In genomic region chr15:60002528-60003218, GRCh38 we compare ENCODE assay signal across 19 cellular contexts. TPM values are rescaled to one million over a fixed set of nuclear protein-coding genes. Genes with fewer than 3 reads are reported as not detected.
DNase-seq lines count a peak whose midpoint lies in the region; ATAC-seq and TF ChIP-seq lines count a peak whose summit lies in the region.
"Had no signal": no experiment of that assay in that cellular context is flagged by ENCODE, and none has a peak within 500 bp of the region (broad histone marks: within the 10 kb centered on the region; RNA-seq: fewer than 3 reads in every experiment).

No MANE protein-coding gene starts in this region.

- H3K27ac ChIP-seq in H9 (ENCODE audit: insufficient read length, low read depth, low read length) (no peak overlapping the region), esophagus squamous epithelium (no peak overlapping the region)
- H3K27ac ChIP-seq: PC-9, sigmoid colon, vagina had no signal

- TF ChIP-seq POLR2A in esophagus squamous epithelium (IDR thresholded peaks at IDR 0.05): no peak

- H3K14ac ChIP-seq in H9 (ENCODE audit: insufficient read depth, low read length): no peak overlapping the region

- DNase-seq in ELR (ENCODE audit: low read depth) (peak; percentile 30), H9 (no peak), natural killer cell (no peak), esophagus squamous epithelium (lab: John Stamatoyannopoulos, UW) (no peak)
- no peak for DNase-seq in activated naive CD8-positive, alpha-beta T cell treated with anti-CD3 and anti-CD28 coated beads, Interleukin-2, amount 10 ng/mL, durations not matched to agents 7 days and 5 days
- DNase-seq: CD8-positive, alpha-beta T cell; central memory CD4-positive, alpha-beta T cell; GDM1; left cardiac atrium; NCI-H146; NCI-H446; PC-9; sigmoid colon; stimulated activated CD4-positive, alpha-beta T cell treated with anti-CD3 and anti-CD28 coated beads, Interleukin-4, amount 100 ng/mL, for 24 hours had no signal

- POLR2A ChIA-PET in activated naive CD8-positive, alpha-beta T cell treated with anti-CD3 and anti-CD28 coated beads, Interleukin-2, amount 10 ng/mL, durations not matched to agents 7 days and 5 days (lab: Charles Lee): no interaction called here

- peak overlapping the region; percentile 99 for H3K4me2 ChIP-seq in H9 (ENCODE audit: insufficient read depth, insufficient read length, low read length)

- H3K27me3 ChIP-seq in H9 (ENCODE audit: insufficient read depth, low read length) (peaks cover 43% of the 10 kb centered on the region), esophagus squamous epithelium (peaks cover 32 to 100% (median 75%) of the 10 kb centered on the region in 4 donors)

- no peak overlapping the region for H2AFZ ChIP-seq in H9 (ENCODE audit: low read length)
- H2AFZ ChIP-seq: PC-9 had no signal

- H3K36me3 Mint-ChIP-seq in H9 (ENCODE audit: insufficient read depth in 1 of 3, low read depth in 3 of 3): peaks cover 0 to 2% (median 0%) of the 10 kb centered on the region in 3 experiments; a peak in 1 of 7 replicates
- peaks cover 8% of the 10 kb centered on the region for H3K36me3 Mint-ChIP-seq in activated naive CD8-positive, alpha-beta T cell treated with anti-CD3 and anti-CD28 coated beads, Interleukin-2, amount 10 ng/mL, durations not matched to agents 7 days and 5 days
- H3K36me3 Mint-ChIP-seq in natural killer cell: no peaks in the 10 kb centered on the region
- H3K36me3 Mint-ChIP-seq: CD8-positive, alpha-beta T cell had no signal

- no peaks in the 10 kb centered on the region for H3K79me2 ChIP-seq in H9 (ENCODE audit: insufficient read depth, low read length)

- H3K27ac Mint-ChIP-seq in H9: no peak overlapping the region; a peak in 1 of 7 replicates
- H3K27ac Mint-ChIP-seq in activated naive CD8-positive, alpha-beta T cell treated with anti-CD3 and anti-CD28 coated beads, Interleukin-2, amount 10 ng/mL, durations not matched to agents 7 days and 5 days: peak overlapping the region; percentile 15
- peak overlapping the region in 1 of 2 donors; percentile 7 for H3K27ac Mint-ChIP-seq in natural killer cell
- H3K27ac Mint-ChIP-seq: CD8-positive, alpha-beta T cell had no signal

- H3K23ac ChIP-seq in H9 (ENCODE audit: insufficient read length, low read depth, low read length): no peak overlapping the region

- no peak overlapping the region for H4K8ac ChIP-seq in H9 (replicated peaks; ENCODE audit: insufficient read length, low read depth, low read length)

- H3K4me1 ChIP-seq in H9 (ENCODE audit: insufficient read depth, low read length): peaks cover 9% of the 10 kb centered on the region
- peaks cover 24 to 49% (median 27%) of the 10 kb centered on the region in 3 donors for H3K4me1 ChIP-seq in esophagus squamous epithelium

- H4K20me1 ChIP-seq in H9 (ENCODE audit: control insufficient read depth, insufficient read depth, insufficient read length): no peaks in the 10 kb centered on the region

- no peak overlapping the region for H3K9ac ChIP-seq in H9 (ENCODE audit: extremely low read depth, insufficient read length, low read length)

- ATAC-seq in activated naive CD8-positive, alpha-beta T cell treated with anti-CD3 and anti-CD28 coated beads, Interleukin-2, amount 10 ng/mL, durations not matched to agents 7 days and 5 days (ENCODE audit: low read depth): no peak
- ATAC-seq in natural killer cell: no peak
- ATAC-seq in GM19463 (IDR thresholded peaks at IDR 0.05; ENCODE audit: unreplicated experiment): no peak
- no peak for ATAC-seq in HG03439 (IDR thresholded peaks at IDR 0.05; ENCODE audit: unreplicated experiment)
- ATAC-seq: activated naive CD4-positive, alpha-beta T cell treated with anti-CD3 and anti-CD28 coated beads, Interleukin-2, amount 50 U/mL, for 72 hours; left cardiac atrium had no signal

- H3K23me2 ChIP-seq in H9 (ENCODE audit: insufficient read length, low read depth, low read length, poor library complexity, severe bottlenecking): peaks cover 66% of the 10 kb centered on the region

- H3K56ac ChIP-seq in H9 (ENCODE audit: insufficient read length, low read depth, low read length): no peak overlapping the region

- H3K4me3 ChIP-seq in esophagus squamous epithelium: no peak overlapping the region
- H3K4me3 ChIP-seq: PC-9, sigmoid colon, vagina had no signal

- no peak overlapping the region for H2BK5ac ChIP-seq in H9 (ENCODE audit: insufficient read length, low read length)

- TF ChIP-seq CTCF in H9 (conservative IDR thresholded peaks at IDR 0.05) (no peak), natural killer cell (IDR thresholded peaks at IDR 0.05) (no peak), esophagus squamous epithelium (IDR thresholded peaks at IDR 0.05) (no peak)

- intact Hi-C loops in natural killer cell (cut with micrococcal nuclease): no loop called here
- intact Hi-C loops in esophagus squamous epithelium (cut with DNase I): no loop called here

- peaks cover 90% of the 10 kb centered on the region for H3K27me3 Mint-ChIP-seq in H9 (ENCODE audit: low read depth)
- peaks cover 84% of the 10 kb centered on the region for H3K27me3 Mint-ChIP-seq in activated naive CD8-positive, alpha-beta T cell treated with anti-CD3 and anti-CD28 coated beads, Interleukin-2, amount 10 ng/mL, durations not matched to agents 7 days and 5 days
- H3K27me3 Mint-ChIP-seq in natural killer cell (ENCODE audit: low read depth in 2 of 2): peaks cover 81 to 85% of the 10 kb centered on the region in 2 donors

- H2BK15ac ChIP-seq in H9 (ENCODE audit: low read depth, low read length): no peak overlapping the region

- H4K91ac ChIP-seq in H9 (ENCODE audit: insufficient read length, low read depth, low read length): no peak overlapping the region

- no peaks in the 10 kb centered on the region for H3K36me3 ChIP-seq in esophagus squamous epithelium
- H3K36me3 ChIP-seq: sigmoid colon, vagina had no signal

- H2BK12ac ChIP-seq in H9 (ENCODE audit: insufficient read length, low read depth, low read length): no peak overlapping the region

- no peak overlapping the region for H2BK20ac ChIP-seq in H9 (ENCODE audit: low read depth, low read length, poor library complexity, severe bottlenecking)

- H3K9me3 Mint-ChIP-seq in H9: no peaks in the 10 kb centered on the region
- H3K9me3 Mint-ChIP-seq in activated naive CD8-positive, alpha-beta T cell treated with anti-CD3 and anti-CD28 coated beads, Interleukin-2, amount 10 ng/mL, durations not matched to agents 7 days and 5 days: peaks cover 5% of the 10 kb centered on the region
- H3K9me3 Mint-ChIP-seq in natural killer cell: no peaks in the 10 kb centered on the region

- H3K9me3 ChIP-seq in H9 (ENCODE audit: control insufficient read depth, low read depth, low read length): no peaks in the 10 kb centered on the region
- H3K9me3 ChIP-seq in esophagus squamous epithelium: no peaks in the 10 kb centered on the region
- H3K9me3 ChIP-seq: sigmoid colon, vagina had no signal

- no peaks in the 10 kb centered on the region for H3K79me1 ChIP-seq in H9 (ENCODE audit: insufficient read depth, low read depth, low read length, poor library complexity, severe bottlenecking)

- no peak overlapping the region for H3T11ph ChIP-seq in H9 (ENCODE audit: low read length)

- H4K5ac ChIP-seq in H9 (ENCODE audit: insufficient read length, low read depth, low read length): no peak overlapping the region

- H3K4ac ChIP-seq in H9 (ENCODE audit: low read depth, low read length): no peak overlapping the region

- H3K4me1 Mint-ChIP-seq in H9 (peaks cover 71 to 81% of the 10 kb centered on the region in 2 experiments), natural killer cell (peaks cover 24 to 43% of the 10 kb centered on the region in 2 donors)
- H3K4me1 Mint-ChIP-seq in activated naive CD8-positive, alpha-beta T cell treated with anti-CD3 and anti-CD28 coated beads, Interleukin-2, amount 10 ng/mL, durations not matched to agents 7 days and 5 days: peaks cover 54% of the 10 kb centered on the region

- H2BK120ac ChIP-seq in H9 (ENCODE audit: low read depth, low read length, poor library complexity, severe bottlenecking): no peak overlapping the region

- H2AK5ac ChIP-seq in H9 (ENCODE audit: insufficient read length, low read length): no peak overlapping the region

- H3K4me3 Mint-ChIP-seq in H9 (peak overlapping the region; percentile 80 to 95), natural killer cell (peak overlapping the region; percentile 5)
- peak overlapping the region; percentile 50 for H3K4me3 Mint-ChIP-seq in activated naive CD8-positive, alpha-beta T cell treated with anti-CD3 and anti-CD28 coated beads, Interleukin-2, amount 10 ng/mL, durations not matched to agents 7 days and 5 days

- no CpG with 5 or more reads among the region's 26 CpGs for WGBS in H9 (ENCODE audit: extremely low coverage, insufficient read length, low lambda C conversion rate)
- 13 to 18% methylated on average over 24 to 25 of the region's 26 CpGs for WGBS in esophagus squamous epithelium, 2 donors

- H3K18ac ChIP-seq in H9 (ENCODE audit: insufficient read length, low read depth, low read length): no peak overlapping the region

RNA-seq across cellular contexts. Expression of gene FOXB1, which starts 1.4 kb away (rescaled TPM):
- total RNA-seq in H9 (2021) (3.5 and 3.7 TPM in 2 replicates), natural killer cell (not detected), esophagus squamous epithelium (not detected)
- under 1 TPM; 0.74 to 0.78 TPM for total RNA-seq in activated naive CD8-positive, alpha-beta T cell treated with anti-CD3 and anti-CD28 coated beads, Interleukin-2, amount 10 ng/mL, durations not matched to agents 7 days and 5 days
- total RNA-seq: CD8-positive, alpha-beta T cell; left cardiac atrium; LHCN-M2; sigmoid colon; vagina had no signal

Comparison
In these comparisons a context has a peak if more than half of its experiments do, and no peak if none do; other contexts are left out.
1. H3K4me3 Mint-ChIP-seq: peak in every context shown above with its lines; median percentile 88 in H9; 50 in activated naive CD8-positive, alpha-beta T cell treated with anti-CD3 and anti-CD28 coated beads, Interleukin-2, amount 10 ng/mL, durations not matched to agents 7 days and 5 days; 5 in natural killer cell.